9 cellular contexts compared by ENCODE assay signal in the genomic region with DNA sequence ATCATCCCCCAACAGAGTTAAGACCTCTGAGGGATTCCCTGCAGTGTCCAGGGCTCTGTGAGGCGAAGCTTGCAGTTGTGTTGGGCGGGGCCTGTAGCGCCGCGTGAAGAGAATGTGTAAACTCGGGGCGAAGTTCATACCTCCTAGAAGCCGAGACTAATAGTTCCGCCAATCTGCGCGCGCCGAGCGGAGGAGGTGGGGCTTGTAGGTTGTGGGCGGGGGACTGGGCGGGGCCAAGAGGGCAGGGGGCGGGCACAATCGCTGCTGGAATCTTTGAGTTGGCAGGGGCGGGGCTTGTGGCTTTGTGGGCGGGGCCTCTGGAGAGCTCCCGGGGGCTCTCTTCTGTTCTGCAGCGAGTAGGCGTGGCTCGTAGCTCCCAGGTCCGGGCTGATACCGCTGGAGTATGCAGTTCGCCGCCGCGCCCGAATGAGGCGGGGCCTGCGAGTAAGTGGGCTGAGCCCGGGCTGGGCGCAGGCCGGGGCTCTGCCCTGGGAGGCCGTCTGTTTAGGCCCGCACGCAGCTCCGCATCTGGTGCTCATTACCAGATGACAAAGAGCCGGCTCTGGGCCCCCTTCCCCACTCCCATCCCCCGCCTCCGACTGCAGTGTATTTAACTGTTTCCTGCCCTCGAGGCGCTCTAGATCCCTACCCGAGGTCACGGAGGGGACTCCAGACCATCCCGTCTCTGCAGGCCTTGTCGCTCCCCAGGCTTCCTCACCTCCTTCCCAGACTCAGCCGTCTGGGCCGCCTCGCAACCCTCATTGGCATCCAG. TPM values are rescaled to one million over a fixed set of nuclear protein-coding genes. Genes with fewer than 3 reads are reported as not detected.
A peak's percentile ranks its signal among the peaks of the same experiment; 100 is the strongest.
DNase-seq lines count a peak whose midpoint lies in the region; ATAC-seq and TF ChIP-seq lines count a peak whose summit lies in the region.
"Had no signal": no experiment of that assay in that cellular context is flagged by ENCODE, and none has a peak within 500 bp of the region (broad histone marks: within the 10 kb centered on the region; RNA-seq: fewer than 3 reads in every experiment).

No MANE protein-coding gene starts in this region.

- H3K4me3 ChIP-seq in BJ (ENCODE audit: low read depth, low read length): peak overlapping the region; percentile 69
- H3K4me3 ChIP-seq in coronary artery: peak overlapping the region; percentile 83

- no peaks in the 10 kb centered on the region for H3K36me3 Mint-ChIP-seq in activated CD4-positive, alpha-beta T cell treated with anti-CD3 and anti-CD28 coated beads, Interleukin-2, amount 10 ng/mL, durations not matched to agents 7 days and 5 days (ENCODE audit: low read depth)

- peak; percentile 98 for DNase-seq in BJ (ENCODE audit: low read depth)
- peak; percentile 86 for DNase-seq in NCI-H524 treated with DMSO at 0.1 percent for 48 hours (lab: John Stamatoyannopoulos, UW)
- peak; percentile 100 for DNase-seq in activated CD4-positive, alpha-beta T cell treated with anti-CD3 and anti-CD28 coated beads, Interleukin-2, amount 10 ng/mL, durations not matched to agents 7 days and 5 days
- peak; percentile 98 for DNase-seq in coronary artery (ENCODE audit: low spot score)
- DNase-seq in left kidney (ENCODE audit: low read depth, low spot score): peak; percentile 99
- peak; percentile 97 to 98 for DNase-seq in stimulated activated CD4-positive, alpha-beta T cell treated with anti-CD3 and anti-CD28 coated beads, Interleukin-1b, Interleukin-23, amount 100 ng/mL, for 4 hours (ENCODE audit: low read depth in 2 of 2)

- H3K27me3 Mint-ChIP-seq in activated CD4-positive, alpha-beta T cell treated with anti-CD3 and anti-CD28 coated beads, Interleukin-2, amount 10 ng/mL, durations not matched to agents 7 days and 5 days: no peaks in the 10 kb centered on the region

- H3K27ac ChIP-seq in coronary artery: peak overlapping the region; percentile 68 to 87

- H3K27ac Mint-ChIP-seq in activated CD4-positive, alpha-beta T cell treated with anti-CD3 and anti-CD28 coated beads, Interleukin-2, amount 10 ng/mL, durations not matched to agents 7 days and 5 days: peak overlapping the region; percentile 99

- TF ChIP-seq CTCF in BJ (IDR thresholded peaks at IDR 0.05; ENCODE audit: insufficient read depth, low read depth, low read length) (no peak), coronary artery (IDR thresholded peaks at IDR 0.05) (no peak)

- no peaks in the 10 kb centered on the region for H3K27me3 ChIP-seq in BJ (ENCODE audit: control insufficient read depth, insufficient read depth, low read length)

- H3K4me1 Mint-ChIP-seq in activated CD4-positive, alpha-beta T cell treated with anti-CD3 and anti-CD28 coated beads, Interleukin-2, amount 10 ng/mL, durations not matched to agents 7 days and 5 days: peaks cover 43% of the 10 kb centered on the region

- CTCF ChIA-PET in BJ (lab: Yijun Ruan, JAX): interaction anchor here (0.6 to 11.3 kb wide), 21 partner anchors 10 to 176 kb away, joined by 3 to 201 read pairs (median 7); a partner anchor contains a TSS
- CTCF ChIA-PET in activated CD4-positive, alpha-beta T cell treated with anti-CD3 and anti-CD28 coated beads, Interleukin-2, amount 10 ng/mL, durations not matched to agents 7 days and 5 days (lab: Charles Lee): interaction anchor here (0.5 to 3.5 kb wide), 27 partner anchors 10 to 453 kb away, joined by 3 to 18 read pairs (median 4); a partner anchor contains a TSS

- ATAC-seq in GM19328 (IDR thresholded peaks at IDR 0.05; ENCODE audit: unreplicated experiment): peak; percentile 46
- peak; percentile 63 for ATAC-seq in HG03460 (IDR thresholded peaks at IDR 0.05; ENCODE audit: unreplicated experiment)

- no peaks in the 10 kb centered on the region; the same call in 1 of the 2 replicates for H3K36me3 ChIP-seq in BJ (ENCODE audit: control insufficient read depth, insufficient read depth, low read length)

- POLR2A ChIA-PET in BJ (lab: Charles Lee): interaction anchor here (0.7 to 3.8 kb wide), 8 partner anchors 12 to 154 kb away, joined by 3 to 34 read pairs (median 6); a partner anchor contains a TSS
- POLR2A ChIA-PET in activated CD4-positive, alpha-beta T cell treated with anti-CD3 and anti-CD28 coated beads, Interleukin-2, amount 10 ng/mL, durations not matched to agents 7 days and 5 days (lab: Charles Lee): no interaction called here

- no peaks in the 10 kb centered on the region for H3K9me3 Mint-ChIP-seq in activated CD4-positive, alpha-beta T cell treated with anti-CD3 and anti-CD28 coated beads, Interleukin-2, amount 10 ng/mL, durations not matched to agents 7 days and 5 days

- H3K4me3 Mint-ChIP-seq in activated CD4-positive, alpha-beta T cell treated with anti-CD3 and anti-CD28 coated beads, Interleukin-2, amount 10 ng/mL, durations not matched to agents 7 days and 5 days: peak overlapping the region; percentile 87

RNA-seq across cellular contexts. Expression of a gene that starts 4.1 kb away (rescaled TPM):
- 83.0 and 180 TPM in 2 replicates for polyA plus RNA-seq in BJ (2011; rRNA removed)
- polyA minus RNA-seq in BJ (2011; rRNA and poly(A)+ RNA removed): 54.8 and 83.5 TPM in 2 replicates
- total RNA-seq in activated CD4-positive, alpha-beta T cell treated with anti-CD3 and anti-CD28 coated beads, Interleukin-2, amount 10 ng/mL, durations not matched to agents 7 days and 5 days: 1 to 10 TPM; 2.4 to 2.5 TPM

RNA-seq across cellular contexts. Expression of a gene that starts 21.0 kb away (rescaled TPM):
- 0.15 TPM in 1 of 2 replicates, not detected in the other for polyA plus RNA-seq in BJ (2011; rRNA removed)
- 0.14 and 0.26 TPM in 2 replicates for polyA minus RNA-seq in BJ (2011; rRNA and poly(A)+ RNA removed)
- not detected for total RNA-seq in activated CD4-positive, alpha-beta T cell treated with anti-CD3 and anti-CD28 coated beads, Interleukin-2, amount 10 ng/mL, durations not matched to agents 7 days and 5 days
- total RNA-seq: T-helper 2 cell treated with Interferon-gamma antibody and Interleukin-4, amounts not matched to agents 100 ng/mL and 5 ng/mL, for 36 hours had no signal

RNA-seq across cellular contexts. Expression of a gene that starts 23.5 kb away (rescaled TPM):
- polyA plus RNA-seq in BJ (2011; rRNA removed): 6.3 and 9.2 TPM in 2 replicates
- 5.4 and 5.8 TPM in 2 replicates for polyA minus RNA-seq in BJ (2011; rRNA and poly(A)+ RNA removed)
- 1 to 10 TPM; 1.1 to 1.6 TPM for total RNA-seq in activated CD4-positive, alpha-beta T cell treated with anti-CD3 and anti-CD28 coated beads, Interleukin-2, amount 10 ng/mL, durations not matched to agents 7 days and 5 days

RNA-seq across cellular contexts. Expression of a gene that starts 23.8 kb away (rescaled TPM):
- polyA plus RNA-seq in BJ (2011; rRNA removed): 151 and 228 TPM in 2 replicates
- polyA minus RNA-seq in BJ (2011; rRNA and poly(A)+ RNA removed): 169 and 259 TPM in 2 replicates
- total RNA-seq in activated CD4-positive, alpha-beta T cell treated with anti-CD3 and anti-CD28 coated beads, Interleukin-2, amount 10 ng/mL, durations not matched to agents 7 days and 5 days: 10 to 100 TPM; 39.1 to 45.4 TPM

RNA-seq across cellular contexts. Expression of a gene that starts 32.2 kb away (rescaled TPM):
- 36.7 and 46.3 TPM in 2 replicates for polyA plus RNA-seq in BJ (2011; rRNA removed)
- polyA minus RNA-seq in BJ (2011; rRNA and poly(A)+ RNA removed): 8.2 and 9.1 TPM in 2 replicates
- 10 to 100 TPM; 47.4 to 48.0 TPM for total RNA-seq in activated CD4-positive, alpha-beta T cell treated with anti-CD3 and anti-CD28 coated beads, Interleukin-2, amount 10 ng/mL, durations not matched to agents 7 days and 5 days

Comparison
In these comparisons a context has a peak if more than half of its experiments do, and no peak if none do; other contexts are left out.
1. Peak in every context shown above with its lines: DNase-seq, ATAC-seq, H3K4me3 ChIP-seq and H3K27ac ChIP-seq.